In genomic region chr9:136328011-136328621, GRCh38 we compare ENCODE assay signal across 8 cellular contexts. TPM values are rescaled to one million over a fixed set of nuclear protein-coding genes. Genes with fewer than 3 reads are reported as not detected.
A peak's percentile ranks its signal among the peaks of the same experiment; 100 is the strongest.
DNase-seq lines count a peak whose midpoint lies in the region; ATAC-seq and TF ChIP-seq lines count a peak whose summit lies in the region.

No MANE protein-coding gene starts in this region.

- peak overlapping the region; percentile 86 to 90 for H3K27ac ChIP-seq in testis

- H3K9me3 Mint-ChIP-seq in T-helper 2 cell treated with Interferon-gamma antibody and Interleukin-4, amounts not matched to agents 5 μg/mL and 100 μg/mL, for 36 hours, result no peaks in the 10 kb centered on the region
- H3K9me3 Mint-ChIP-seq in activated T-helper 1 cell treated with anti-CD3 and anti-CD28 coated beads, Interleukin-12 subunit alpha, Interleukin-12 subunit beta, Interleukin-2, Interleukin-4 antibody, amounts not matched to agents 30 ng/mL and 10 ng/mL and 1 ng/mL, durations not matched to agents 14 hours and 24 hours and 36 hours, result no peaks in the 10 kb centered on the region

- H3K27me3 Mint-ChIP-seq in T-helper 2 cell treated with Interferon-gamma antibody and Interleukin-4, amounts not matched to agents 5 μg/mL and 100 μg/mL, for 36 hours (ENCODE audit: low read depth), result no peaks in the 10 kb centered on the region
- no peaks in the 10 kb centered on the region for H3K27me3 Mint-ChIP-seq in activated T-helper 1 cell treated with anti-CD3 and anti-CD28 coated beads, Interleukin-12 subunit alpha, Interleukin-12 subunit beta, Interleukin-2, Interleukin-4 antibody, amounts not matched to agents 30 ng/mL and 10 ng/mL and 1 ng/mL, durations not matched to agents 14 hours and 24 hours and 36 hours (ENCODE audit: insufficient read depth)

- H3K4me3 Mint-ChIP-seq in T-helper 2 cell treated with Interferon-gamma antibody and Interleukin-4, amounts not matched to agents 5 μg/mL and 100 μg/mL, for 36 hours, result peak overlapping the region; percentile 24
- peak overlapping the region; percentile 61 for H3K4me3 Mint-ChIP-seq in activated T-helper 1 cell treated with anti-CD3 and anti-CD28 coated beads, Interleukin-12 subunit alpha, Interleukin-12 subunit beta, Interleukin-2, Interleukin-4 antibody, amounts not matched to agents 30 ng/mL and 10 ng/mL and 1 ng/mL, durations not matched to agents 14 hours and 24 hours and 36 hours

- intact Hi-C loops in activated T-helper 1 cell treated with anti-CD3 and anti-CD28 coated beads, Interleukin-12 subunit alpha, Interleukin-12 subunit beta, Interleukin-2, Interleukin-4 antibody, amounts not matched to agents 30 ng/mL and 10 ng/mL and 1 ng/mL, durations not matched to agents 14 hours and 24 hours and 36 hours (cut with micrococcal nuclease), result no loop called here
- intact Hi-C loops in testis (cut with DNase I; ENCODE audit: low total_unique reads), result no loop called here

- no peak for ATAC-seq in GM18502 (IDR thresholded peaks at IDR 0.05; ENCODE audit: poor library complexity, unreplicated experiment)

- DNase-seq in T-helper 2 cell treated with Interferon-gamma antibody and Interleukin-4, amounts not matched to agents 5 μg/mL and 100 μg/mL, for 36 hours (ENCODE audit: low spot score), result no peak
- no peak for DNase-seq in T-helper 2 cell
- DNase-seq in activated T-helper 1 cell treated with anti-CD3 and anti-CD28 coated beads, Interleukin-12 subunit alpha, Interleukin-12 subunit beta, Interleukin-2, Interleukin-4 antibody, amounts not matched to agents 30 ng/mL and 10 ng/mL and 1 ng/mL, durations not matched to agents 14 hours and 24 hours and 36 hours (ENCODE audit: low spot score), result no peak
- DNase-seq in testis, result no peak
- DNase-seq in NCI-H510A (lab: John Stamatoyannopoulos, UW), result no peak
- DNase-seq in NCI-H128 (lab: John Stamatoyannopoulos, UW; ENCODE audit: unreplicated experiment), result no peak

- WGBS in testis, 2 donors, result 15 to 20% methylated on average over 5 to 12 of the region's 13 CpGs

- H3K36me3 Mint-ChIP-seq in T-helper 2 cell treated with Interferon-gamma antibody and Interleukin-4, amounts not matched to agents 5 μg/mL and 100 μg/mL, for 36 hours (ENCODE audit: low read depth), result no peaks in the 10 kb centered on the region
- H3K36me3 Mint-ChIP-seq in activated T-helper 1 cell treated with anti-CD3 and anti-CD28 coated beads, Interleukin-12 subunit alpha, Interleukin-12 subunit beta, Interleukin-2, Interleukin-4 antibody, amounts not matched to agents 30 ng/mL and 10 ng/mL and 1 ng/mL, durations not matched to agents 14 hours and 24 hours and 36 hours (ENCODE audit: low read depth), result no peaks in the 10 kb centered on the region

- TF ChIP-seq CTCF in testis (IDR thresholded peaks at IDR 0.05), result no peak

- no peak overlapping the region for H3K27ac Mint-ChIP-seq in T-helper 2 cell treated with Interferon-gamma antibody and Interleukin-4, amounts not matched to agents 5 μg/mL and 100 μg/mL, for 36 hours
- no peak overlapping the region for H3K27ac Mint-ChIP-seq in activated T-helper 1 cell treated with anti-CD3 and anti-CD28 coated beads, Interleukin-12 subunit alpha, Interleukin-12 subunit beta, Interleukin-2, Interleukin-4 antibody, amounts not matched to agents 30 ng/mL and 10 ng/mL and 1 ng/mL, durations not matched to agents 14 hours and 24 hours and 36 hours

- peaks cover 3% of the 10 kb centered on the region for H3K4me1 Mint-ChIP-seq in T-helper 2 cell treated with Interferon-gamma antibody and Interleukin-4, amounts not matched to agents 5 μg/mL and 100 μg/mL, for 36 hours (ENCODE audit: low read depth)
- H3K4me1 Mint-ChIP-seq in activated T-helper 1 cell treated with anti-CD3 and anti-CD28 coated beads, Interleukin-12 subunit alpha, Interleukin-12 subunit beta, Interleukin-2, Interleukin-4 antibody, amounts not matched to agents 30 ng/mL and 10 ng/mL and 1 ng/mL, durations not matched to agents 14 hours and 24 hours and 36 hours (ENCODE audit: low read depth), result no peaks in the 10 kb centered on the region

- H3K4me3 ChIP-seq in iPS-18c (ENCODE audit: insufficient read depth, low read depth, low read length) (peak overlapping the region; percentile 31), testis (peak overlapping the region; percentile 78)

- H3K9me3 ChIP-seq in iPS-18c (ENCODE audit: control insufficient read depth, insufficient read depth, low read length), result no peaks in the 10 kb centered on the region
- H3K9me3 ChIP-seq in testis, result no peaks in the 10 kb centered on the region

- no peak for TF ChIP-seq POLR2A in testis (IDR thresholded peaks at IDR 0.05)

- H3K4me1 ChIP-seq in testis, result peaks cover 34% of the 10 kb centered on the region

- H3K36me3 ChIP-seq in testis (ENCODE audit: low read depth, missing control alignments), result no peaks in the 10 kb centered on the region

- no peaks in the 10 kb centered on the region for H3K27me3 ChIP-seq in testis

RNA-seq across cellular contexts. Expression of gene GPSM1, which starts 0.8 kb away (rescaled TPM):
- total RNA-seq in activated T-helper 1 cell treated with anti-CD3 and anti-CD28 coated beads, Interleukin-12 subunit alpha, Interleukin-12 subunit beta, Interleukin-2, Interleukin-4 antibody, amounts not matched to agents 30 ng/mL and 10 ng/mL and 1 ng/mL, durations not matched to agents 14 hours and 24 hours and 36 hours, result 18.3 and 19.1 TPM in 2 replicates
- 100 to 1,000 TPM in 1 of 2 donors, 10 to 100 TPM in 1; 84.4 to 101 TPM for total RNA-seq in testis
- polyA plus RNA-seq in testis (ENCODE audit: insufficient read depth, low read depth, low replicate concordance), result 33.5 TPM

RNA-seq across cellular contexts. Expression of gene CCDC187, which starts 24.2 kb away (rescaled TPM):
- total RNA-seq in activated T-helper 1 cell treated with anti-CD3 and anti-CD28 coated beads, Interleukin-12 subunit alpha, Interleukin-12 subunit beta, Interleukin-2, Interleukin-4 antibody, amounts not matched to agents 30 ng/mL and 10 ng/mL and 1 ng/mL, durations not matched to agents 14 hours and 24 hours and 36 hours, result not detected in 2 replicates
- 10 to 100 TPM; 13.8 to 61.5 TPM for total RNA-seq in testis
- polyA plus RNA-seq in testis (ENCODE audit: insufficient read depth, low read depth, low replicate concordance), result 33.4 TPM

RNA-seq across cellular contexts. Expression of gene DNLZ, which starts 35.4 kb away (rescaled TPM):
- total RNA-seq in activated T-helper 1 cell treated with anti-CD3 and anti-CD28 coated beads, Interleukin-12 subunit alpha, Interleukin-12 subunit beta, Interleukin-2, Interleukin-4 antibody, amounts not matched to agents 30 ng/mL and 10 ng/mL and 1 ng/mL, durations not matched to agents 14 hours and 24 hours and 36 hours, result 35.2 TPM in 2 replicates
- 10 to 100 TPM; 48.2 to 51.1 TPM for total RNA-seq in testis
- polyA plus RNA-seq in testis (ENCODE audit: insufficient read depth, low read depth, low replicate concordance), result 14.0 TPM

RNA-seq across cellular contexts. Expression of gene CARD9, which starts 45.4 kb away (rescaled TPM):
- 7.1 and 7.2 TPM in 2 replicates for total RNA-seq in activated T-helper 1 cell treated with anti-CD3 and anti-CD28 coated beads, Interleukin-12 subunit alpha, Interleukin-12 subunit beta, Interleukin-2, Interleukin-4 antibody, amounts not matched to agents 30 ng/mL and 10 ng/mL and 1 ng/mL, durations not matched to agents 14 hours and 24 hours and 36 hours
- 1 to 10 TPM; 3.5 to 3.7 TPM for total RNA-seq in testis
- 1.8 TPM for polyA plus RNA-seq in testis (ENCODE audit: insufficient read depth, low read depth, low replicate concordance)

Comparison
In these comparisons a context has a peak if more than half of its experiments do, and no peak if none do; other contexts are left out.
1. RNA of gene CCDC187, which starts 24.2 kb away (total RNA-seq): 13.8 to 61.5 TPM in testis; not detected in activated T-helper 1 cell treated with anti-CD3 and anti-CD28 coated beads, Interleukin-12 subunit alpha, Interleukin-12 subunit beta, Interleukin-2, Interleukin-4 antibody, amounts not matched to agents 30 ng/mL and 10 ng/mL and 1 ng/mL, durations not matched to agents 14 hours and 24 hours and 36 hours; every median in the first group is over 10 times any median in the second.